27 cellular contexts compared by ENCODE assay signal in the genomic region with DNA sequence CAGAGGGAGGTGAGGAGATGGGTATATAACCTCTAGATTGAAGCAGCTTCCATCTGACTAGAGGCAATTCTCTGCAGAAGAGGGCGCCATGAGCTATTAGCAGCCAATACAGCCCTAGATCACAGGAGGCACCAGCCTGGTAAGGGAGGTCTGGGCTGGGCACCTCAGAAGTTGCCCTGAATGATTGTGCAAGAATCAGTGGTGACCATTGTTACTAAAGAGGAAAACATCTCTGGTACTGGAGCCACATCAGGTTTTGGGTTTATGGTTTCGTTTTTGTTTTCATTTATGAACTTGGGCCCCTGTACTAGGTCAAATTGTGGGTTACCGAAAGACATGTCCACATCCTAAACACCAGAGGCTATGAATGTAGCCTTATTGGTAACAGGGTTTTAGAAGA.
DNase-seq lines count a peak whose midpoint lies in the region; ATAC-seq, FAIRE-seq and TF ChIP-seq lines count a peak whose summit lies in the region.
"Had no signal": no experiment of that assay in that cellular context is flagged by ENCODE, and none has a peak within 500 bp of the region (broad histone marks: within the 10 kb centered on the region; RNA-seq: fewer than 3 reads in every experiment).

No MANE protein-coding gene starts in this region.

- peaks cover 38% of the 10 kb centered on the region for H3K9me3 Mint-ChIP-seq in WTC11
- peaks cover 29% of the 10 kb centered on the region for H3K9me3 Mint-ChIP-seq in activated CD4-positive, alpha-beta memory T cell treated with anti-CD3 and anti-CD28 coated beads for 36 hours

- 12% methylated on average over 3 of the region's 3 CpGs for WGBS in HepG2 (ENCODE audit: low lambda C conversion rate)
- 62% methylated on average over 3 of the region's 3 CpGs for WGBS in right lobe of liver (ENCODE audit: insufficient coverage, low coverage, low lambda C conversion rate, missing lambda C conversion rate)

- no peak overlapping the region for H3K27ac Mint-ChIP-seq in WTC11
- no peak overlapping the region for H3K27ac Mint-ChIP-seq in activated CD4-positive, alpha-beta memory T cell treated with anti-CD3 and anti-CD28 coated beads for 36 hours
- H3K27ac Mint-ChIP-seq: T-helper 2 cell treated with Interferon-gamma antibody and Interleukin-4, amounts not matched to agents 5 μg/mL and 100 μg/mL, for 36 hours had no signal

- H3K4me3 ChIP-seq in HepG2 (replicated peaks in 1 of 3; ENCODE audit: insufficient read depth in 1 of 3, low read depth in 2 of 3, low read length in 3 of 3) = no peak overlapping the region
- no peak overlapping the region for H3K4me3 ChIP-seq in right lobe of liver
- no peak overlapping the region for H3K4me3 ChIP-seq in osteoblast (ENCODE audit: insufficient read depth, low read length)
- H3K4me3 ChIP-seq: A549, adrenal gland, upper lobe of right lung had no signal

- TF ChIP-seq RAD21 in HepG2 (CRISPR knock-in tag; IDR thresholded peaks at IDR 0.05) = no peak

- TF ChIP-seq EP300 in HepG2 (IDR thresholded peaks at IDR 0.05; ENCODE audit: low read depth in 2 of 2, low read length in 2 of 2) = no peak
- no peak for TF ChIP-seq EP300 in HepG2 (CRISPR knock-in tag; IDR thresholded peaks at IDR 0.05; ENCODE audit: borderline replicate concordance)

- CTCF ChIA-PET in HepG2 (lab: Yijun Ruan, JAX; ENCODE audit: low intra/inter-chr PET ratio, low total read pairs) (no interaction called here), WTC11 (lab: Charles Lee) (interaction anchor here (0.6 to 1.0 kb wide), 4 partner anchors 23 to 342 kb away, joined by 3 to 5 read pairs (median 4); no protein-coding TSS in a partner anchor)
- CTCF ChIA-PET in activated CD4-positive, alpha-beta memory T cell treated with anti-CD3 and anti-CD28 coated beads for 36 hours (lab: Charles Lee) = no interaction called here

- H3K9ac ChIP-seq in HepG2 (ENCODE audit: insufficient read depth, low read depth, low read length) = no peak overlapping the region

- DNase-seq in HepG2 (ENCODE audit: low spot score) = no peak
- DNase-seq in right lobe of liver = no peak
- peak; percentile 21 for DNase-seq in WTC11 (ENCODE audit: low spot score)
- peak; percentile 9 for DNase-seq in osteoblast (ENCODE audit: insufficient read length, low spot score, missing footprints)
- DNase-seq in activated T-cell treated with anti-CD3 and anti-CD28 coated beads for 4 hours = no peak
- DNase-seq in activated CD4-positive, CD25-positive, alpha-beta regulatory T cell (lab: John Stamatoyannopoulos, UW) = no peak
- no peak for DNase-seq in activated CD4-positive, alpha-beta memory T cell treated with anti-CD3 and anti-CD28 coated beads for 36 hours
- DNase-seq: activated effector memory CD4-positive, alpha-beta T cell treated with anti-CD3 and anti-CD28 coated beads, Interleukin-2, amount 50 U/mL, for 16 hours; adrenal gland; BE2C; effector memory CD4-positive, alpha-beta T cell; GOT3; NCI-H1105; NCI-H2029 treated with DMSO at 0.1 percent for 48 hours; NCI-H226; nucleus accumbens; substantia nigra; upper lobe of right lung had no signal

- H3K4me1 Mint-ChIP-seq in WTC11 = peaks cover 17% of the 10 kb centered on the region
- peaks cover 2% of the 10 kb centered on the region for H3K4me1 Mint-ChIP-seq in activated CD4-positive, alpha-beta memory T cell treated with anti-CD3 and anti-CD28 coated beads for 36 hours (ENCODE audit: low read depth)

- intact Hi-C loops in HepG2 (cut with micrococcal nuclease; ENCODE audit: unreplicated experiment) = no loop called here
- intact Hi-C loops in right lobe of liver (cut with DNase I) = no loop called here
- intact Hi-C loops in activated CD4-positive, alpha-beta memory T cell treated with anti-CD3 and anti-CD28 coated beads for 36 hours (cut with micrococcal nuclease) = no loop called here

- TF ChIP-seq POLR2A in HepG2 (IDR thresholded peaks at IDR 0.05; ENCODE audit: insufficient read depth in 1 of 2, low read depth in 2 of 2, low read length in 2 of 2) (no peak), right lobe of liver (IDR thresholded peaks at IDR 0.05) (no peak)

- H4K20me1 ChIP-seq in HepG2 (ENCODE audit: insufficient read depth, low read length) (no peaks in the 10 kb centered on the region), osteoblast (ENCODE audit: insufficient read depth, low read length) (no peaks in the 10 kb centered on the region)

- no peak; the same call in 2 of the 3 replicates for ATAC-seq in HepG2
- ATAC-seq in right lobe of liver = no peak
- peak; percentile 83 for ATAC-seq in HG03097 (IDR thresholded peaks at IDR 0.05; ENCODE audit: low FRiP score, unreplicated experiment)
- ATAC-seq in WTC11 = peak; percentile 79
- ATAC-seq: left lobe of liver, SK-N-SH treated with all-trans-retinoic acid at 6 μM for 48 hours, upper lobe of right lung had no signal

- no peak overlapping the region for H3K4me3 Mint-ChIP-seq in WTC11
- no peak overlapping the region for H3K4me3 Mint-ChIP-seq in activated CD4-positive, alpha-beta memory T cell treated with anti-CD3 and anti-CD28 coated beads for 36 hours
- H3K4me3 Mint-ChIP-seq: T-helper 2 cell treated with Interferon-gamma antibody and Interleukin-4, amounts not matched to agents 5 μg/mL and 100 μg/mL, for 36 hours had no signal

- no TSS peak for BruUV-seq in HepG2 (replicated peaks; lab: Mats Ljungman, UMichigan)

- H3K36me3 ChIP-seq in HepG2 (replicated peaks in 1 of 2; ENCODE audit: control insufficient read depth in 1 of 2, insufficient read depth in 2 of 2, low read length in 2 of 2) = no peaks in the 10 kb centered on the region
- H3K36me3 ChIP-seq in right lobe of liver = no peaks in the 10 kb centered on the region
- H3K36me3 ChIP-seq in osteoblast (ENCODE audit: insufficient read depth, low read length) = no peaks in the 10 kb centered on the region
- H3K36me3 ChIP-seq: adrenal gland, BE2C, upper lobe of right lung had no signal

- in situ Hi-C loops in HepG2 (cut with HindIII; ENCODE audit: extremely low pct_ligation_motif_present, low pct_unique_long_range_greater_than_20kb) = no loop called here

- POLR2A ChIA-PET in HepG2 (lab: Yijun Ruan, JAX) = no interaction called here
- POLR2A ChIA-PET in WTC11 (lab: Charles Lee) = no interaction called here
- POLR2A ChIA-PET in activated CD4-positive, alpha-beta memory T cell treated with anti-CD3 and anti-CD28 coated beads for 36 hours (lab: Charles Lee) = no interaction called here

- H3K79me2 ChIP-seq in HepG2 (ENCODE audit: insufficient read depth, low read length) (no peaks in the 10 kb centered on the region), osteoblast (ENCODE audit: insufficient read depth, low read length) (no peaks in the 10 kb centered on the region)

- TF ChIP-seq CTCF in HepG2 (CRISPR knock-in tag; IDR thresholded peaks at IDR 0.05) (no peak), right lobe of liver (IDR thresholded peaks at IDR 0.05) (no peak), WTC11 (IDR thresholded peaks at IDR 0.05) (no peak), osteoblast (IDR thresholded peaks at IDR 0.05; ENCODE audit: extremely low read depth, low read depth, low read length) (no peak)

- no peaks in the 10 kb centered on the region for H3K4me1 ChIP-seq in HepG2 (ENCODE audit: insufficient read depth, low read length)
- no peaks in the 10 kb centered on the region for H3K4me1 ChIP-seq in right lobe of liver
- H3K4me1 ChIP-seq in osteoblast (ENCODE audit: insufficient read depth, low read length) = no peaks in the 10 kb centered on the region
- H3K4me1 ChIP-seq: A549, adrenal gland, BE2C, upper lobe of right lung had no signal

- H3K4me2 ChIP-seq in HepG2 (ENCODE audit: low read depth, low read length) = peak overlapping the region; percentile 27; the same call in 1 of the 2 replicates
- no peak overlapping the region for H3K4me2 ChIP-seq in osteoblast (ENCODE audit: insufficient read depth, low read length)
- H3K4me2 ChIP-seq: A549 had no signal

- FAIRE-seq in HepG2 (lab: Jason Lieb, UNC) = no peak
- FAIRE-seq: A549, colon, frontal cortex, GM12891 had no signal

- H3K27ac ChIP-seq in HepG2 (ENCODE audit: extremely low read length, insufficient read depth, low read length) = no peak overlapping the region
- no peak overlapping the region for H3K27ac ChIP-seq in right lobe of liver
- H3K27ac ChIP-seq in osteoblast (ENCODE audit: low read depth, low read length) = no peak overlapping the region
- H3K27ac ChIP-seq: A549, adrenal gland, upper lobe of right lung, VCaP had no signal

- H3K36me3 Mint-ChIP-seq in WTC11 = peaks cover 35% of the 10 kb centered on the region
- peaks cover 3% of the 10 kb centered on the region for H3K36me3 Mint-ChIP-seq in activated CD4-positive, alpha-beta memory T cell treated with anti-CD3 and anti-CD28 coated beads for 36 hours

- H3K27me3 ChIP-seq in HepG2 (ENCODE audit: control insufficient read depth in 1 of 2, insufficient read depth in 2 of 2, low read length in 2 of 2) (no peaks in the 10 kb centered on the region), right lobe of liver (no peaks in the 10 kb centered on the region), osteoblast (ENCODE audit: insufficient read depth, low read length) (no peaks in the 10 kb centered on the region)
- H3K27me3 ChIP-seq: adrenal gland, BE2C, upper lobe of right lung had no signal

- peaks cover 3% of the 10 kb centered on the region for H3K27me3 Mint-ChIP-seq in WTC11 (ENCODE audit: low read depth)
- H3K27me3 Mint-ChIP-seq in activated CD4-positive, alpha-beta memory T cell treated with anti-CD3 and anti-CD28 coated beads for 36 hours = no peaks in the 10 kb centered on the region

- H2AFZ ChIP-seq in HepG2 (ENCODE audit: low read length) = no peak overlapping the region
- no peak overlapping the region for H2AFZ ChIP-seq in osteoblast (ENCODE audit: low read length)

- H3K9me3 ChIP-seq in HepG2 (ENCODE audit: low read length) = peaks cover 6% of the 10 kb centered on the region
- no peaks in the 10 kb centered on the region for H3K9me3 ChIP-seq in right lobe of liver
- H3K9me3 ChIP-seq in osteoblast (ENCODE audit: low read depth, low read length) = no peaks in the 10 kb centered on the region
- H3K9me3 ChIP-seq: adrenal gland, BE2C, upper lobe of right lung had no signal

TF ChIP-seq in HepG2, 621 proteins besides CTCF, POLR2A, EP300 and RAD21:
- TF ChIP-seq ZNF567 (CRISPR knock-in tag; IDR thresholded peaks at IDR 0.05; ENCODE audit: borderline replicate concordance) (no peak), STAG1 (CRISPR knock-in tag; IDR thresholded peaks at IDR 0.05) (peak; percentile 19; the same call in 1 of the 2 replicates), ZNF672 (CRISPR knock-in tag; IDR thresholded peaks at IDR 0.05) (no peak), CEBPB (IDR thresholded peaks at IDR 0.05; ENCODE audit: borderline replicate concordance, low read depth, low read length) (peak; percentile 49; the same call in 1 of the 2 replicates)

TF ChIP-seq in WTC11, 78 proteins besides CTCF, POLR2A, EP300 and RAD21 (continues in another document):
- TF ChIP-seq, protein P1, sequence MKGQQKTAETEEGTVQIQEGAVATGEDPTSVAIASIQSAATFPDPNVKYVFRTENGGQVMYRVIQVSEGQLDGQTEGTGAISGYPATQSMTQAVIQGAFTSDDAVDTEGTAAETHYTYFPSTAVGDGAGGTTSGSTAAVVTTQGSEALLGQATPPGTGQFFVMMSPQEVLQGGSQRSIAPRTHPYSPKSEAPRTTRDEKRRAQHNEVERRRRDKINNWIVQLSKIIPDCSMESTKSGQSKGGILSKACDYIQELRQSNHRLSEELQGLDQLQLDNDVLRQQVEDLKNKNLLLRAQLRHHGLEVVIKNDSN (CRISPR knock-in tag; IDR thresholded peaks at IDR 0.05) = no peak

Comparison
In these comparisons a context has a peak if more than half of its experiments do, and no peak if none do; other contexts are left out.
1. ATAC-seq: peak in HG03097 (single experiment) and WTC11 (single experiment); none in HepG2 (single experiment) and right lobe of liver (0 of 4).
2. DNase-seq: peak in WTC11 (single experiment) and osteoblast (single experiment); none in HepG2 (single experiment), right lobe of liver (0 of 3), activated T-cell treated with anti-CD3 and anti-CD28 coated beads for 4 hours (single experiment), activated CD4-positive, CD25-positive, alpha-beta regulatory T cell (0 of 4) and activated CD4-positive, alpha-beta memory T cell treated with anti-CD3 and anti-CD28 coated beads for 36 hours (single experiment).